Comparison of ENCODE assay signal across 1 cellular context in the genomic region with DNA sequence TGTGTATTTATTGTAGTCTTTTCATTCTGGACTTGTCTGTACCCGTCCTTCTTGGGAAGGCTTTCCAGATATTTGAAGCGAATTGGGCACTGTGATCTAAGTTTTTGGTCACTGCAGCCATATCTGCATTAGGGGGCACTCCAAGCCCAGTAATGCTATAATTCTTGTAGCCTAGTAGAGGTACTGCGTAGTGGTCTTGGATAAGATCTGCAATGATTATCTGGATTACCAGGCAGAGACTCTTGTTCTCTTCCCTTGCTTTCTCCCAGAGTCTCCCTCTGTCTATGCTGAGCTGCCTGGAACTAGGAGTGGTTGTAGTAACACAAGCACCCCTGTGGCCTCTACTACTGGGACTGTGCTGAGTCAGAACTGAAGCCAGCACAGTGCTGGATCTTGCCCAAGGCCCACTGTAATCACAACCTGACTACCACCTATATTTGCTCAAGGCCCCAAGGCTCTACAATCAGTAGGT.
A peak's percentile ranks its signal among the peaks of the same experiment; 100 is the strongest.
TF ChIP-seq lines count a peak whose summit lies in the region.

No MANE protein-coding gene starts in this region.

TF ChIP-seq in HepG2, 621 proteins besides CTCF, POLR2A, EP300 and RAD21 (continued from another document):
- TF ChIP-seq E2F5 (CRISPR knock-in tag; conservative IDR thresholded peaks at IDR 0.05) (no peak), ZNF839 (CRISPR knock-in tag; IDR thresholded peaks at IDR 0.05; ENCODE audit: borderline replicate concordance) (no peak), POLR2AphosphoS5 (IDR thresholded peaks at IDR 0.05; ENCODE audit: low read depth, low read length) (no peak), GATAD2A (CRISPR knock-in tag; IDR thresholded peaks at IDR 0.05) (peak; percentile 64), SOX6 (IDR thresholded peaks at IDR 0.05) (no peak), SOX6 (CRISPR knock-in tag; IDR thresholded peaks at IDR 0.05) (peak; percentile 25; the same call in 1 of the 2 replicates), ZNF230 (CRISPR knock-in tag; IDR thresholded peaks at IDR 0.05) (peak; percentile 86; the same call in 1 of the 2 replicates), PITX1 (CRISPR knock-in tag; IDR thresholded peaks at IDR 0.05) (no peak), MAFF (IDR thresholded peaks at IDR 0.05; ENCODE audit: low read depth, low read length) (0 out of 2 replicates have a peak, but pooled peaks have one; percentile 27), LCORL (IDR thresholded peaks at IDR 0.05) (no peak), LCORL (CRISPR knock-in tag; IDR thresholded peaks at IDR 0.05) (0 out of 2 replicates have a peak, but pooled peaks have one; percentile 15), ZNF180 (CRISPR knock-in tag; IDR thresholded peaks at IDR 0.05; ENCODE audit: borderline replicate concordance, low read depth) (no peak), ZNF589 (CRISPR knock-in tag; conservative IDR thresholded peaks at IDR 0.05) (no peak), PHF5A (CRISPR knock-in tag; IDR thresholded peaks at IDR 0.05; ENCODE audit: low read depth, unreplicated experiment) (no peak), ZMYM3 (CRISPR knock-in tag; IDR thresholded peaks at IDR 0.05) (0 out of 2 replicates have a peak, but pooled peaks have one; percentile 21), ERF (CRISPR knock-in tag; IDR thresholded peaks at IDR 0.05) (0 out of 2 replicates have a peak, but pooled peaks have one; percentile 21), YEATS4 (CRISPR knock-in tag; IDR thresholded peaks at IDR 0.05; ENCODE audit: borderline replicate concordance) (no peak), ZMYM4 (CRISPR knock-in tag; IDR thresholded peaks at IDR 0.05) (peak; percentile 47; the same call in 1 of the 2 replicates), KLF11 (CRISPR knock-in tag; IDR thresholded peaks at IDR 0.05) (0 out of 2 replicates have a peak, but pooled peaks have one; percentile 40), ZNF761 (CRISPR knock-in tag; conservative IDR thresholded peaks at IDR 0.05) (no peak), FUBP1 (CRISPR knock-in tag; IDR thresholded peaks at IDR 0.05; ENCODE audit: borderline replicate concordance) (no peak), CBX5 (CRISPR knock-in tag; IDR thresholded peaks at IDR 0.05; ENCODE audit: borderline replicate concordance) (0 out of 2 replicates have a peak, but pooled peaks have one; percentile 53), KLF9 (CRISPR knock-in tag; IDR thresholded peaks at IDR 0.05; ENCODE audit: low read depth) (no peak), TARDBP (CRISPR knock-in tag; IDR thresholded peaks at IDR 0.05) (no peak), ARID5B (CRISPR knock-in tag; IDR thresholded peaks at IDR 0.05) (peak; percentile 16; the same call in 1 of the 2 replicates), ZNF891 (CRISPR knock-in tag; IDR thresholded peaks at IDR 0.05) (peak; percentile 46; the same call in 1 of the 2 replicates), HMG20A (CRISPR knock-in tag; IDR thresholded peaks at IDR 0.05; ENCODE audit: borderline replicate concordance) (peak; percentile 26; the same call in 1 of the 2 replicates), FOSL2 (CRISPR knock-in tag; IDR thresholded peaks at IDR 0.05) (peak; percentile 36), ZZZ3 (CRISPR knock-in tag; IDR thresholded peaks at IDR 0.05; ENCODE audit: borderline replicate concordance) (no peak), SMC3 (IDR thresholded peaks at IDR 0.05; ENCODE audit: low read length) (peak; percentile 84), ZGPAT (CRISPR knock-in tag; IDR thresholded peaks at IDR 0.05) (0 out of 2 replicates have a peak, but pooled peaks have one; percentile 8), ZNF367 (CRISPR knock-in tag; IDR thresholded peaks at IDR 0.05; ENCODE audit: borderline replicate concordance) (no peak), TBL1XR1 (IDR thresholded peaks at IDR 0.05; ENCODE audit: borderline replicate concordance, low read length, partially characterized antibody) (no peak), ZNF20 (CRISPR knock-in tag; IDR thresholded peaks at IDR 0.05) (no peak), DRAP1 (CRISPR knock-in tag; IDR thresholded peaks at IDR 0.05) (0 out of 2 replicates have a peak, but pooled peaks have one; percentile 22), RELA (CRISPR knock-in tag; IDR thresholded peaks at IDR 0.05) (no peak), ZNF644 (CRISPR knock-in tag; IDR thresholded peaks at IDR 0.05; ENCODE audit: low read depth) (0 out of 2 replicates have a peak, but pooled peaks have one; percentile 17), ZNF3 (CRISPR knock-in tag; IDR thresholded peaks at IDR 0.05) (no peak)
- TF ChIP-seq, protein P1, sequence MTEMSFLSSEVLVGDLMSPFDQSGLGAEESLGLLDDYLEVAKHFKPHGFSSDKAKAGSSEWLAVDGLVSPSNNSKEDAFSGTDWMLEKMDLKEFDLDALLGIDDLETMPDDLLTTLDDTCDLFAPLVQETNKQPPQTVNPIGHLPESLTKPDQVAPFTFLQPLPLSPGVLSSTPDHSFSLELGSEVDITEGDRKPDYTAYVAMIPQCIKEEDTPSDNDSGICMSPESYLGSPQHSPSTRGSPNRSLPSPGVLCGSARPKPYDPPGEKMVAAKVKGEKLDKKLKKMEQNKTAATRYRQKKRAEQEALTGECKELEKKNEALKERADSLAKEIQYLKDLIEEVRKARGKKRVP (CRISPR knock-in tag; IDR thresholded peaks at IDR 0.05): peak in 1 of 2 experiments; percentile 30; a peak in 1 of 4 replicates
- TF ChIP-seq, protein P2, sequence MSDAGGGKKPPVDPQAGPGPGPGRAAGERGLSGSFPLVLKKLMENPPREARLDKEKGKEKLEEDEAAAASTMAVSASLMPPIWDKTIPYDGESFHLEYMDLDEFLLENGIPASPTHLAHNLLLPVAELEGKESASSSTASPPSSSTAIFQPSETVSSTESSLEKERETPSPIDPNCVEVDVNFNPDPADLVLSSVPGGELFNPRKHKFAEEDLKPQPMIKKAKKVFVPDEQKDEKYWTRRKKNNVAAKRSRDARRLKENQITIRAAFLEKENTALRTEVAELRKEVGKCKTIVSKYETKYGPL (CRISPR knock-in tag; IDR thresholded peaks at IDR 0.05): no peak
- TF ChIP-seq, protein P3, sequence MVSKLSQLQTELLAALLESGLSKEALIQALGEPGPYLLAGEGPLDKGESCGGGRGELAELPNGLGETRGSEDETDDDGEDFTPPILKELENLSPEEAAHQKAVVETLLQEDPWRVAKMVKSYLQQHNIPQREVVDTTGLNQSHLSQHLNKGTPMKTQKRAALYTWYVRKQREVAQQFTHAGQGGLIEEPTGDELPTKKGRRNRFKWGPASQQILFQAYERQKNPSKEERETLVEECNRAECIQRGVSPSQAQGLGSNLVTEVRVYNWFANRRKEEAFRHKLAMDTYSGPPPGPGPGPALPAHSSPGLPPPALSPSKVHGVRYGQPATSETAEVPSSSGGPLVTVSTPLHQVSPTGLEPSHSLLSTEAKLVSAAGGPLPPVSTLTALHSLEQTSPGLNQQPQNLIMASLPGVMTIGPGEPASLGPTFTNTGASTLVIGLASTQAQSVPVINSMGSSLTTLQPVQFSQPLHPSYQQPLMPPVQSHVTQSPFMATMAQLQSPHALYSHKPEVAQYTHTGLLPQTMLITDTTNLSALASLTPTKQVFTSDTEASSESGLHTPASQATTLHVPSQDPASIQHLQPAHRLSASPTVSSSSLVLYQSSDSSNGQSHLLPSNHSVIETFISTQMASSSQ (IDR thresholded peaks at IDR 0.05; ENCODE audit: low read depth): no peak
- TF ChIP-seq, protein P3 (CRISPR knock-in tag; IDR thresholded peaks at IDR 0.05; ENCODE audit: borderline replicate concordance): no peak
